In the genomic region with DNA sequence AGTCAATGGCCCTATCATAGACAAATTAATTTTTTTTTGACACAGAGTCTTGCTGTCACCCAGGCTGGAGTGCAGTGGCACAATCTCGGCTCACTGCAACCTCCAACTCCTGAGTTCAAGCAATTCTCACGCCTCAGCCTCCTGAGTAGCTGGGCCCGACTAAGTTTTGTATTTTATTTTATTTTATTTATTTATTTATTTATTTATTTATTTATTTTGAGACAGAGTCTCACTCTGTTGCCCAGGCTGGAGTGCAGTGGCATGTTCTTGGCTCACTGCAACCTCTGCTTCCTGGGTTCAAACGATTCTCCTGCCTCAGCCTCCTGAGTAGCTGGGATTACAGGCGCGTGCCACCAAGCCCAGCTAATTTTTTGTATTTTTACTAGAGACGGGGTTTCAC, we compare ENCODE assay signal across 4 cellular contexts. TPM values are rescaled to one million over a fixed set of nuclear protein-coding genes. Genes with fewer than 3 reads are reported as not detected.
DNase-seq lines count a peak whose midpoint lies in the region; ATAC-seq and TF ChIP-seq lines count a peak whose summit lies in the region.
"Not testable (repeated sequence)": the region's sequence is repeated elsewhere in the genome, so short reads cannot be mapped to it uniquely, and the experiment has no call there.

No MANE protein-coding gene starts in this region.

- POLR2A ChIA-PET in RWPE1 (lab: Yijun Ruan, JAX; ENCODE audit: low non-redundant PET): not testable (repeated sequence)

- H3K4me3 Mint-ChIP-seq in GM23338: not testable (repeated sequence)

- H2AFZ ChIP-seq in GM23338: not testable (repeated sequence)

- not testable (repeated sequence) for H3F3A ChIP-seq in GM23338 (replicated peaks; ENCODE audit: low read depth)

- H3K27ac ChIP-seq in GM23338 (ENCODE audit: low read depth) (peak overlapping the region; percentile 63; the same call in 1 of the 2 replicates), RWPE1 (peak overlapping the region; percentile 17)

- H3K4me2 ChIP-seq in GM23338: not testable (repeated sequence)

- not testable (repeated sequence) for H3K36me3 ChIP-seq in GM23338 (ENCODE audit: insufficient read depth)

- H3K79me2 ChIP-seq in GM23338 (replicated peaks; ENCODE audit: insufficient read depth): peaks cover 95% of the 10 kb centered on the region

- not testable (repeated sequence) for H3K4me1 ChIP-seq in GM23338 (ENCODE audit: insufficient read depth)

- H3K27ac Mint-ChIP-seq in GM23338: not testable (repeated sequence)

- DNase-seq in GM23338 (ENCODE audit: low spot score); RWPE1 (ENCODE audit: low spot score): not testable (repeated sequence)
- DNase-seq in activated CD8-positive, alpha-beta memory T cell treated with anti-CD3 and anti-CD28 coated beads, Interleukin-2, amount 50 U/mL, for 48 hours: peak; percentile 13
- peak; percentile 45 for DNase-seq in mesenteric fat pad (ENCODE audit: low spot score)

- TF ChIP-seq CTCF in GM23338 (conservative IDR thresholded peaks at IDR 0.05; ENCODE audit: low read depth in 2 of 2); RWPE1 (conservative IDR thresholded peaks at IDR 0.05; ENCODE audit: low read depth): not testable (repeated sequence)

- ATAC-seq in GM23338: not testable (repeated sequence)

- not testable (repeated sequence) for H3K9me2 ChIP-seq in GM23338 (ENCODE audit: insufficient read depth)

- H3K27me3 ChIP-seq in GM23338 (ENCODE audit: insufficient read depth): not testable (repeated sequence)

- not testable (repeated sequence) for H3K4me3 ChIP-seq in GM23338

- peaks cover 61% of the 10 kb centered on the region for H3K36me3 Mint-ChIP-seq in GM23338 (ENCODE audit: low read depth)

- CTCF ChIA-PET in RWPE1 (lab: Yijun Ruan, JAX): not testable (repeated sequence)

- H3K4me1 Mint-ChIP-seq in GM23338: peaks cover 12% of the 10 kb centered on the region; the same call in 2 of the 3 replicates

- H3K27me3 Mint-ChIP-seq in GM23338 (ENCODE audit: insufficient read depth, low read depth, poor library complexity): not testable (repeated sequence)

- peaks cover 54% of the 10 kb centered on the region for H4K20me1 ChIP-seq in GM23338 (replicated peaks; ENCODE audit: insufficient read depth)

- H3K9me3 Mint-ChIP-seq in GM23338: not testable (repeated sequence)

RNA-seq across cellular contexts. Expression of gene PUS7, which starts 6.5 kb away (rescaled TPM):
- 54.3 and 62.2 TPM in 2 replicates for total RNA-seq in GM23338 (2014; rRNA removed; shearing (Covaris generic))
- 25.9 and 34.8 TPM in 2 replicates for polyA plus RNA-seq in GM23338 (2016; fragmentation: Nextera tagmentation; extraction: Ambion mirVana)
- total RNA-seq in mesenteric fat pad: 16.9 TPM

RNA-seq across cellular contexts. Expression of gene RINT1, which starts 16.4 kb away (rescaled TPM):
- total RNA-seq in GM23338 (2014; rRNA removed; shearing (Covaris generic)): 31.2 and 31.4 TPM in 2 replicates
- 14.8 and 18.5 TPM in 2 replicates for polyA plus RNA-seq in GM23338 (2016; fragmentation: Nextera tagmentation; extraction: Ambion mirVana)
- total RNA-seq in mesenteric fat pad: 17.7 TPM
